17 cellular contexts compared by ENCODE assay signal in the genomic region with DNA sequence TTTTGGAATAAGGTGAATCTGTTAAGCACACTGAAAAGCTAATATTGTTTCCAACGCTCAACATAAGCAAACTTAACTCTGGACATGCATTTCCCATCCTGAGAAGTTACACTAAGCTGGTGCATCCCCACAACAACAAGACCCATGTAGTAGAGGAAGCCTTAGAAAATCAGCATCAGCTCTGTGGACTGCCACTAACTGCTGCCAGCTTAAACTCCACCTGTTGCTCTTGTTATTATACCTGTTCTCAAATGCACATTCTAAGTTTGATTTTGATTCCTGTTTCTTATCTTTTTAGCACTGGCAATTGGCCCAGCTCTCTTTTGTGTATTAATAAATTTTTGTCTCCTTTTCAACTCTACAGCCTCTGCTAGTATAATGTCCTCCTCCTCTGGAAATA.
"Had no signal": no experiment of that assay in that cellular context is flagged by ENCODE, and none has a peak within 500 bp of the region (broad histone marks: within the 10 kb centered on the region; RNA-seq: fewer than 3 reads in every experiment).

No MANE protein-coding gene starts in this region.

- H3K9me3 ChIP-seq: stomach, testis, thoracic aorta, thyroid gland, tibial artery, tibial nerve, transverse colon, upper lobe of left lung, upper lobe of right lung, uterus, vagina had no signal

- H3K4me3 ChIP-seq: stomach, suprapubic skin, testis, thoracic aorta, thyroid gland, tibial artery, tibial nerve, transverse colon, upper lobe of left lung, upper lobe of right lung, uterus, vagina had no signal

- H3K27ac ChIP-seq: stomach, suprapubic skin, testis, thoracic aorta, thyroid gland, tibial artery, tibial nerve, transverse colon, upper lobe of left lung, upper lobe of right lung, uterus, vagina had no signal

- H3K36me3 ChIP-seq: stomach, suprapubic skin, thoracic aorta, thyroid gland, tibial artery, tibial nerve, transverse colon, upper lobe of left lung, upper lobe of right lung, uterus, vagina had no signal

- ATAC-seq: stimulated activated effector memory CD8-positive, alpha-beta T cell treated with anti-CD3 and anti-CD28 coated beads, Interleukin-12 subunit alpha, Interleukin-12 subunit beta, amount 100 ng/mL, for 72 hours; stimulated activated memory B cell treated with anti-CD40 and anti-IgM and Interleukin-4, amounts not matched to agents 10 μg/mL and 1 μg/mL and 100 μg/mL, for 72 hours; stimulated activated naive B cell treated with anti-CD40 and anti-IgM and Interleukin-4, amounts not matched to agents 10 μg/mL and 1 μg/mL and 100 μg/mL, for 72 hours; stimulated activated naive CD8-positive, alpha-beta T cell treated with anti-CD3 and anti-CD28 coated beads, Interleukin-15, amount 100 ng/mL, for 72 hours; stimulated activated naive CD8-positive, alpha-beta T cell treated with anti-CD3 and anti-CD28 coated beads, Interleukin-15, Interleukin-2, amounts not matched to agents 100 U/mL and 50 U/mL, for 24 hours; upper lobe of right lung had no signal

- H3K4me1 ChIP-seq: stomach, suprapubic skin, testis, thyroid gland, tibial artery, tibial nerve, transverse colon, upper lobe of left lung, upper lobe of right lung, uterus, vagina had no signal
